In the genomic region with DNA sequence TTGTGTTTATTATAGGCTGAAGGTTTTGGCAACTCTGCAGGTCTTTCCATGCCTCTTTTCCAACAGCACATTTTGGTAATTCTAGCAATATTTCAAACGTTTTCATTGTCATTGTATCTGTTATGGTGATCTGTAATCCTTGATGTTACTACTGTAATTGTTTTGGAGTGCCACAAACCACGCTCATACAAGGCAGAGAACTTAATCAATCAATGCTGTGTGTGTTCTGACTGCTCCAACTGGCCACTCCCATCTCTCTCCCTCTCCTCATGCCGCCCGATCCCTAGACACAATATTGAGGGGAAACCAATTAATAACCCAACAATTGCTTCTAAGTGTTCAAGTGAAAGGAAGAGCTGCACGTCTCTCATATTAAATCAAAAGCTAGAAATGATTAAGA, we compare ENCODE assay signal across 1 cellular context.
TF ChIP-seq lines count a peak whose summit lies in the region.

No MANE protein-coding gene starts in this region.

TF ChIP-seq in GM23338, 12 proteins besides CTCF, POLR2A, EP300 and RAD21 (continued from another document):
- TF ChIP-seq, protein P1, sequence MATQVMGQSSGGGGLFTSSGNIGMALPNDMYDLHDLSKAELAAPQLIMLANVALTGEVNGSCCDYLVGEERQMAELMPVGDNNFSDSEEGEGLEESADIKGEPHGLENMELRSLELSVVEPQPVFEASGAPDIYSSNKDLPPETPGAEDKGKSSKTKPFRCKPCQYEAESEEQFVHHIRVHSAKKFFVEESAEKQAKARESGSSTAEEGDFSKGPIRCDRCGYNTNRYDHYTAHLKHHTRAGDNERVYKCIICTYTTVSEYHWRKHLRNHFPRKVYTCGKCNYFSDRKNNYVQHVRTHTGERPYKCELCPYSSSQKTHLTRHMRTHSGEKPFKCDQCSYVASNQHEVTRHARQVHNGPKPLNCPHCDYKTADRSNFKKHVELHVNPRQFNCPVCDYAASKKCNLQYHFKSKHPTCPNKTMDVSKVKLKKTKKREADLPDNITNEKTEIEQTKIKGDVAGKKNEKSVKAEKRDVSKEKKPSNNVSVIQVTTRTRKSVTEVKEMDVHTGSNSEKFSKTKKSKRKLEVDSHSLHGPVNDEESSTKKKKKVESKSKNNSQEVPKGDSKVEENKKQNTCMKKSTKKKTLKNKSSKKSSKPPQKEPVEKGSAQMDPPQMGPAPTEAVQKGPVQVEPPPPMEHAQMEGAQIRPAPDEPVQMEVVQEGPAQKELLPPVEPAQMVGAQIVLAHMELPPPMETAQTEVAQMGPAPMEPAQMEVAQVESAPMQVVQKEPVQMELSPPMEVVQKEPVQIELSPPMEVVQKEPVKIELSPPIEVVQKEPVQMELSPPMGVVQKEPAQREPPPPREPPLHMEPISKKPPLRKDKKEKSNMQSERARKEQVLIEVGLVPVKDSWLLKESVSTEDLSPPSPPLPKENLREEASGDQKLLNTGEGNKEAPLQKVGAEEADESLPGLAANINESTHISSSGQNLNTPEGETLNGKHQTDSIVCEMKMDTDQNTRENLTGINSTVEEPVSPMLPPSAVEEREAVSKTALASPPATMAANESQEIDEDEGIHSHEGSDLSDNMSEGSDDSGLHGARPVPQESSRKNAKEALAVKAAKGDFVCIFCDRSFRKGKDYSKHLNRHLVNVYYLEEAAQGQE (IDR thresholded peaks at IDR 0.05; ENCODE audit: unreplicated experiment): no peak
- TF ChIP-seq NANOG (IDR thresholded peaks at IDR 0.05; ENCODE audit: borderline replicate concordance): no peak
